ENCODE assay signal across 13 cellular contexts in the genomic region with DNA sequence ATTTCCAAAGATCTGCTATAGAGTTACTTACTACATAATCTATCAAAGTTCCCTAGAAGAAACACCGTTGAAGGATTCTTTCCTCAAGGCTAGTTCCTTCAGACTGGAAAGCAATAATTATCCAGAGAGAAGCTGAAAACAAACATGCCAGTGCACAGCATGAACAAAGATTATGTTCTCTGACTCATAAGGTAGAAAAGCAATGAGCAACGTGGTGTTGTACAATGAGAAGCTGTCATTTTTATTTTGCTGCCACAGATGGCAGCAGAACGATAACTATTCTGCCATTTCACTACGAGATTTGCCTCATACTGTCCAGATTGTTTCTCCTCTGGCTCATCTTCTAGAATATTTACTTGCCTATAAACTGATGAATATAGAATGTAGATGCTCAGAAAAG. TPM values are rescaled to one million over a fixed set of nuclear protein-coding genes. Genes with fewer than 3 reads are reported as not detected.
DNase-seq lines count a peak whose midpoint lies in the region; ATAC-seq, FAIRE-seq and TF ChIP-seq lines count a peak whose summit lies in the region.
"Had no signal": no experiment of that assay in that cellular context is flagged by ENCODE, and none has a peak within 500 bp of the region (broad histone marks: within the 10 kb centered on the region; RNA-seq: fewer than 3 reads in every experiment).

No MANE protein-coding gene starts in this region.

- H3K4me1 ChIP-seq in keratinocyte (ENCODE audit: control insufficient read depth, extremely low read depth, insufficient read depth, low read length): no peaks in the 10 kb centered on the region

- DNase-seq in AG08396 (ENCODE audit: low spot score) (peak; percentile 28), HT1080 (ENCODE audit: low read depth) (peak; percentile 71), keratinocyte (ENCODE audit: low read depth, low spot score) (no peak)
- no peak for DNase-seq in activated naive CD4-positive, alpha-beta T cell treated with anti-CD3 and anti-CD28 coated beads, Interleukin-2, amount 50 U/mL, for 72 hours (ENCODE audit: low spot score in 2 of 2)
- DNase-seq: amniotic stem cell; glutamatergic neuron; stimulated activated CD4-positive, alpha-beta T cell treated with anti-CD3 and anti-CD28 coated beads, Interleukin-4, amount 100 ng/mL, for 1 hour had no signal

- H3K79me2 ChIP-seq in keratinocyte (ENCODE audit: control insufficient read depth, insufficient read depth, low read length): no peaks in the 10 kb centered on the region

- H2AFZ ChIP-seq in keratinocyte (ENCODE audit: control insufficient read depth, low read length): no peak overlapping the region

- H3K36me3 Mint-ChIP-seq in activated naive CD4-positive, alpha-beta T cell treated with anti-CD3 and anti-CD28 coated beads, Interleukin-2, amount 50 U/mL, for 72 hours: peaks cover under 1 to 10% of the 10 kb centered on the region in 2 donors

- no peaks in the 10 kb centered on the region for H4K20me1 ChIP-seq in keratinocyte (ENCODE audit: control insufficient read depth, extremely low read depth, insufficient read depth, low read length)

- no peak overlapping the region for H3K9ac ChIP-seq in keratinocyte (ENCODE audit: control insufficient read depth, extremely low read depth, insufficient read depth, low read length)
- H3K9ac ChIP-seq: KMS-11 had no signal

- H3K27ac Mint-ChIP-seq in activated naive CD4-positive, alpha-beta T cell treated with anti-CD3 and anti-CD28 coated beads, Interleukin-2, amount 50 U/mL, for 72 hours: no peak overlapping the region

- H3K27ac ChIP-seq in VCaP (peak overlapping the region; percentile 27), keratinocyte (ENCODE audit: control insufficient read depth, insufficient read depth, low read length) (no peak overlapping the region)
- H3K27ac ChIP-seq: KMS-11, thoracic aorta had no signal

- peak; percentile 90 for FAIRE-seq in keratinocyte (lab: Jason Lieb, UNC)

- H3K36me3 ChIP-seq in keratinocyte (ENCODE audit: control insufficient read depth in 2 of 2, extremely low read depth in 1 of 2, insufficient read depth in 2 of 2, low read length in 2 of 2): peaks cover 0 to 1% of the 10 kb centered on the region in 2 experiments
- H3K36me3 ChIP-seq: thoracic aorta had no signal

- no peak for ATAC-seq in GM21825 (IDR thresholded peaks at IDR 0.05; ENCODE audit: unreplicated experiment)
- ATAC-seq in activated naive CD4-positive, alpha-beta T cell treated with anti-CD3 and anti-CD28 coated beads, Interleukin-2, amount 50 U/mL, for 72 hours: no peak
- no peak for ATAC-seq in GM19452 (IDR thresholded peaks at IDR 0.05; ENCODE audit: unreplicated experiment)
- no peak for ATAC-seq in HG03354 (IDR thresholded peaks at IDR 0.05; ENCODE audit: poor library complexity, severe bottlenecking, unreplicated experiment)

- H3K4me3 ChIP-seq in keratinocyte (ENCODE audit: control insufficient read depth in 2 of 3, extremely low read depth in 1 of 3, insufficient read depth in 2 of 3, low read depth in 1 of 3, low read length in 3 of 3): no peak overlapping the region
- H3K4me3 ChIP-seq: thoracic aorta had no signal

- no peaks in the 10 kb centered on the region for H3K27me3 ChIP-seq in keratinocyte (ENCODE audit: control insufficient read depth, extremely low read depth, insufficient read depth, low read length)

- TF ChIP-seq CTCF in VCaP (conservative IDR thresholded peaks at IDR 0.05): peak; percentile 46
- TF ChIP-seq CTCF in keratinocyte (optimal IDR thresholded peaks at IDR 0.05 in 1 of 3, IDR thresholded peaks at IDR 0.05 in 1 of 3, conservative IDR thresholded peaks at IDR 0.05 in 1 of 3; ENCODE audit: extremely low read depth in 1 of 3, insufficient read depth in 2 of 3, low read length in 3 of 3): peak in 1 of 3 experiments; percentile 19

- H3K9me3 ChIP-seq in keratinocyte (ENCODE audit: control insufficient read depth, low read depth, low read length): no peaks in the 10 kb centered on the region
- H3K9me3 ChIP-seq: thoracic aorta had no signal

- dilution Hi-C loops in keratinocyte (cut with MboI; ENCODE audit: extremely low pct_ligation_motif_present, low sequenced_read_pairs): no loop called here

- no peaks in the 10 kb centered on the region for H3K9me1 ChIP-seq in keratinocyte (ENCODE audit: control insufficient read depth, extremely low read depth, insufficient read depth, low read length)

- H3K4me2 ChIP-seq in keratinocyte (ENCODE audit: control insufficient read depth, extremely low read depth, insufficient read depth, low read depth, low read length): peak overlapping the region; percentile 23
- H3K4me2 ChIP-seq: KMS-11 had no signal

- H3K9me3 Mint-ChIP-seq in activated naive CD4-positive, alpha-beta T cell treated with anti-CD3 and anti-CD28 coated beads, Interleukin-2, amount 50 U/mL, for 72 hours: peaks cover 0 to 6% of the 10 kb centered on the region in 2 donors

RNA-seq across cellular contexts. Expression of a gene that starts 10.7 kb away (rescaled TPM):
- total RNA-seq in HT1080 (2014; rRNA removed; shearing (Covaris generic)): 19.6 and 24.1 TPM in 2 replicates
- 28.2 and 35.3 TPM in 2 replicates for polyA plus RNA-seq in HT1080 (2015; cell fraction: cytosol; rRNA removed)
- polyA plus RNA-seq in HT1080 (2015; cell fraction: nucleus; rRNA removed): 61.8 and 75.7 TPM in 2 replicates
- polyA plus RNA-seq in keratinocyte: 10.8 to 20.2 TPM (median 12.6 TPM) in 3 replicates
- polyA plus RNA-seq in keratinocyte (2011; ENCODE audit: low read depth): 1.0 TPM
- polyA plus RNA-seq in keratinocyte (2011; cell fraction: cytosol; rRNA removed): 4.2 and 8.4 TPM in 2 replicates
- 16.2 and 21.5 TPM in 2 replicates for polyA plus RNA-seq in keratinocyte (2011; cell fraction: nucleus; rRNA removed)
- 1.4 and 7.2 TPM in 2 replicates for polyA plus RNA-seq in keratinocyte (2012; ENCODE audit: low replicate concordance)
- polyA minus RNA-seq in keratinocyte: 3.9 to 12.4 TPM (median 6.5 TPM) in 3 replicates
- 3.8 TPM for polyA minus RNA-seq in keratinocyte (2011; cell fraction: cytosol; rRNA and poly(A)+ RNA removed)
- 6.9 and 14.4 TPM in 2 replicates for polyA minus RNA-seq in keratinocyte (2011; cell fraction: nucleus; rRNA and poly(A)+ RNA removed)
- total RNA-seq in activated naive CD4-positive, alpha-beta T cell treated with anti-CD3 and anti-CD28 coated beads, Interleukin-2, amount 50 U/mL, for 72 hours: 1 to 10 TPM; 5.3 to 9.0 TPM

RNA-seq across cellular contexts. Expression of a gene that starts 11.9 kb away (rescaled TPM):
- 26.8 and 30.5 TPM in 2 replicates for total RNA-seq in HT1080 (2014; rRNA removed; shearing (Covaris generic))
- polyA plus RNA-seq in HT1080 (2015; cell fraction: cytosol; rRNA removed): 16.0 and 20.5 TPM in 2 replicates
- 39.5 and 41.2 TPM in 2 replicates for polyA plus RNA-seq in HT1080 (2015; cell fraction: nucleus; rRNA removed)
- 8.0 to 19.9 TPM (median 15.1 TPM) in 3 replicates for polyA plus RNA-seq in keratinocyte
- polyA plus RNA-seq in keratinocyte (2011; ENCODE audit: low read depth): 1.8 TPM
- polyA plus RNA-seq in keratinocyte (2011; cell fraction: cytosol; rRNA removed): 3.5 and 7.7 TPM in 2 replicates
- 19.0 and 26.3 TPM in 2 replicates for polyA plus RNA-seq in keratinocyte (2011; cell fraction: nucleus; rRNA removed)
- 6.5 and 11.0 TPM in 2 replicates for polyA plus RNA-seq in keratinocyte (2012; ENCODE audit: low replicate concordance)
- polyA minus RNA-seq in keratinocyte: 15.5 to 49.5 TPM (median 42.9 TPM) in 3 replicates
- polyA minus RNA-seq in keratinocyte (2011; cell fraction: cytosol; rRNA and poly(A)+ RNA removed): 10.0 TPM
- 25.4 and 63.4 TPM in 2 replicates for polyA minus RNA-seq in keratinocyte (2011; cell fraction: nucleus; rRNA and poly(A)+ RNA removed)
- total RNA-seq in activated naive CD4-positive, alpha-beta T cell treated with anti-CD3 and anti-CD28 coated beads, Interleukin-2, amount 50 U/mL, for 72 hours: 10 to 100 TPM; 39.0 to 42.2 TPM

Comparison
In these comparisons a context has a peak if more than half of its experiments do, and no peak if none do; other contexts are left out.
1. DNase-seq: peak in AG08396 (single experiment) and HT1080 (single experiment); none in keratinocyte (single experiment) and activated naive CD4-positive, alpha-beta T cell treated with anti-CD3 and anti-CD28 coated beads, Interleukin-2, amount 50 U/mL, for 72 hours (0 of 2).